In genomic region chrX:154354516-154354915, GRCh38 we compare ENCODE assay signal across 19 cellular contexts.
"Had no signal": no experiment of that assay in that cellular context is flagged by ENCODE, and none has a peak within 500 bp of the region (broad histone marks: within the 10 kb centered on the region; RNA-seq: fewer than 3 reads in every experiment).

No MANE protein-coding gene starts in this region.

- H3K27ac ChIP-seq: right lobe of liver, suprapubic skin, VCaP had no signal

- H3K4me3 Mint-ChIP-seq: activated CD8-positive, alpha-beta T cell treated with anti-CD3 and anti-CD28 coated beads for 36 hours; activated T-helper 1 cell treated with anti-CD3 and anti-CD28 coated beads, Interleukin-12 subunit alpha, Interleukin-12 subunit beta, Interleukin-2, Interleukin-4 antibody, amounts not matched to agents 30 ng/mL and 10 ng/mL and 1 ng/mL, durations not matched to agents 14 hours and 24 hours and 36 hours; nephron had no signal

- H3K27me3 Mint-ChIP-seq: activated CD8-positive, alpha-beta T cell treated with anti-CD3 and anti-CD28 coated beads for 36 hours; progenitor cell of endocrine pancreas had no signal

- H3K27me3 ChIP-seq: right lobe of liver, suprapubic skin had no signal

- DNase-seq: activated CD8-positive, alpha-beta memory T cell treated with anti-CD3 and anti-CD28 coated beads, Interleukin-2, amount 50 U/mL, for 48 hours; activated CD8-positive, alpha-beta T cell treated with anti-CD3 and anti-CD28 coated beads for 36 hours; activated naive CD4-positive, alpha-beta T cell; aorta; hippocampal formation; kidney glomerular epithelial cell; mammary epithelial cell; occipital lobe; right lobe of liver; stimulated activated CD4-positive, alpha-beta T cell treated with anti-CD3 and anti-CD28 coated beads, Interleukin-12 subunit alpha, Interleukin-12 subunit beta, amount 100 ng/mL, for 4 hours; stimulated activated CD4-positive, alpha-beta T cell treated with anti-CD3 and anti-CD28 coated beads, Interleukin-2, amount 100 ng/mL, for 48 hours; stimulated activated naive CD4-positive, alpha-beta T cell treated with Interleukin-2 at 50 U/mL for 16 hours; T-helper 9 cell had no signal

- ATAC-seq: activated CD8-positive, alpha-beta T cell treated with anti-CD3 and anti-CD28 coated beads for 36 hours; mucosa of descending colon; right lobe of liver had no signal

- H3K27ac Mint-ChIP-seq: activated CD8-positive, alpha-beta T cell treated with anti-CD3 and anti-CD28 coated beads for 36 hours; activated T-helper 1 cell treated with anti-CD3 and anti-CD28 coated beads, Interleukin-12 subunit alpha, Interleukin-12 subunit beta, Interleukin-2, Interleukin-4 antibody, amounts not matched to agents 30 ng/mL and 10 ng/mL and 1 ng/mL, durations not matched to agents 14 hours and 24 hours and 36 hours; nephron; progenitor cell of endocrine pancreas had no signal

- H3K9me3 Mint-ChIP-seq: activated CD8-positive, alpha-beta T cell treated with anti-CD3 and anti-CD28 coated beads for 36 hours; activated T-helper 1 cell treated with anti-CD3 and anti-CD28 coated beads, Interleukin-12 subunit alpha, Interleukin-12 subunit beta, Interleukin-2, Interleukin-4 antibody, amounts not matched to agents 30 ng/mL and 10 ng/mL and 1 ng/mL, durations not matched to agents 14 hours and 24 hours and 36 hours had no signal

- H3K4me1 Mint-ChIP-seq: nephron had no signal

- H3K4me3 ChIP-seq: mucosa of descending colon, right lobe of liver, suprapubic skin had no signal

- H3K9me3 ChIP-seq: mucosa of descending colon, right lobe of liver, suprapubic skin had no signal
